ENCODE assay signal across 8 cellular contexts in the genomic region with DNA sequence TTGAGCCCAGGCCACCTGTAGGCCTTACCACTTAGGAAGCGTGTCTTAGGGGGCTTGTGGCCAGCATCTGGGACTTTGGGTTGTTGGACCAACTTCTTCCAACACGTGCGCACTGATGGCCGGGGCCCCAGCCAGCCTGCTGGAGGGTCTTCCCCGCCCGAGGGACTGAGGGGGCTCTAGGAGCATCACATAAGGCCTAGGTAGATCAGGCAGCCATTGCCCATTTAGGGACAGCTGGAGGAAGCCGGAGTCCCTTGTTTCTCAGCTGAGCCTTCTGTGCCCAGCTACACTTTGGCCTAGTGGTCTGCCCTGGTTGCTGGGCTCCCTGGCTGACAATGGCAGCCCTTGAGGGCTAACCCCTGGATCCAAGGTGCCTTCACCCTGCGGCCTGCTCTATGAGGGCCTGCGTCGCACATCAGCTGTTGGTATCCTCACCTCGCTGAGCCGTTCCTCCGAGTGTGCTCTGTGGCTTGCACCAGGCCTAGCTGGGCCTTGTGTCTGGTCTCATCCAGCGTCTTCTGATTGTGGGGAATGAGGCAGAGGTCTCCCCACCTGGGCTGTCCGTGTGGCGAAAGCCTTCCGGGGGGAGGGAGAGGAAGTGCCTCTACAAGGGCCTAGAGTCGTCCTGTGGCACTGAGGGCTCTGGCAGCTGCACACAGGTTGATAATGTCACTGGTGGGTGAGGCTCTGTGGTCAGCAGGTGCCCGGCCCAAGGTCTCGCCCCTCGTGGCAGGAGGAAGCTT. TPM values are rescaled to one million over a fixed set of nuclear protein-coding genes. Genes with fewer than 3 reads are reported as not detected.
DNase-seq lines count a peak whose midpoint lies in the region; ATAC-seq and TF ChIP-seq lines count a peak whose summit lies in the region.

No MANE protein-coding gene starts in this region.

- H3K9me3 ChIP-seq in HEK293 (ENCODE audit: control insufficient read depth, insufficient read depth, low read depth, low read length) (no peaks in the 10 kb centered on the region), iPS-15b (ENCODE audit: control insufficient read depth, insufficient read depth, low read length) (no peaks in the 10 kb centered on the region), smooth muscle cell (replicated peaks; ENCODE audit: low read depth) (no peaks in the 10 kb centered on the region)

- H3F3A ChIP-seq in smooth muscle cell (ENCODE audit: low read depth), result no peaks in the 10 kb centered on the region

- POLR2A ChIA-PET in HEK293 (lab: Yijun Ruan, JAX), result interaction anchor here (0.6 to 1.9 kb wide), 3 partner anchors 25 to 1313 kb away, joined by 3 to 24 read pairs (median 3); no protein-coding TSS in a partner anchor
- POLR2A ChIA-PET in activated CD4-positive, alpha-beta memory T cell treated with anti-CD3 and anti-CD28 coated beads, Interleukin-2, amount 10 ng/mL, durations not matched to agents 7 days and 5 days (lab: Charles Lee), result interaction anchor here (1.3 to 3.1 kb wide), 4 partner anchors 53 to 186 kb away, joined by 3 to 12 read pairs (median 7); a partner anchor contains a TSS

- CTCF ChIA-PET in HEK293 (lab: Yijun Ruan, JAX), result interaction anchor here (0.6 to 6.5 kb wide), 5 partner anchors 20 to 44 kb away, joined by 3 to 57 read pairs (median 4); a partner anchor contains a TSS
- CTCF ChIA-PET in activated CD4-positive, alpha-beta memory T cell treated with anti-CD3 and anti-CD28 coated beads, Interleukin-2, amount 10 ng/mL, durations not matched to agents 7 days and 5 days (lab: Charles Lee), result interaction anchor here (1.0 to 2.2 kb wide), 3 partner anchors 22 to 124 kb away, joined by 3 to 10 read pairs (median 6); a partner anchor contains a TSS

- H3K36me3 ChIP-seq in HEK293 (ENCODE audit: control insufficient read depth in 2 of 2, insufficient read depth in 1 of 2, low read length in 2 of 2), result peaks cover 0 to 3% of the 10 kb centered on the region in 2 experiments; a peak in 1 of 3 replicates
- H3K36me3 ChIP-seq in iPS-15b (ENCODE audit: control insufficient read depth, insufficient read depth, low read length), result no peaks in the 10 kb centered on the region
- H3K36me3 ChIP-seq in smooth muscle cell (ENCODE audit: low read depth), result no peaks in the 10 kb centered on the region
- H3K36me3 ChIP-seq in brain microvascular endothelial cell (replicated peaks), result no peaks in the 10 kb centered on the region

- H3K4me3 ChIP-seq in HEK293 (ENCODE audit: low read depth, low read length) (peak overlapping the region; percentile 23; the same call in 1 of the 2 replicates), iPS-15b (ENCODE audit: low read depth, low read length) (peak overlapping the region; percentile 33), smooth muscle cell (peak overlapping the region; percentile 99), brain microvascular endothelial cell (ENCODE audit: low read depth, low read length) (no peak overlapping the region)

- H3K9ac ChIP-seq in iPS-15b (ENCODE audit: low read depth, low read length), result peak overlapping the region; percentile 32
- H3K9ac ChIP-seq in smooth muscle cell (ENCODE audit: low read depth), result no peak overlapping the region

- peaks cover 2% of the 10 kb centered on the region for H3K9me3 Mint-ChIP-seq in activated CD4-positive, alpha-beta memory T cell treated with anti-CD3 and anti-CD28 coated beads, Interleukin-2, amount 10 ng/mL, durations not matched to agents 7 days and 5 days

- H3K4me1 ChIP-seq in HEK293 (ENCODE audit: control insufficient read depth, insufficient read depth, low read length) (peaks cover 3% of the 10 kb centered on the region; the same call in 1 of the 2 replicates), iPS-15b (ENCODE audit: control insufficient read depth, insufficient read depth, low read length) (no peaks in the 10 kb centered on the region), smooth muscle cell (ENCODE audit: low read depth) (peaks cover 4% of the 10 kb centered on the region)

- in situ Hi-C loops in brain microvascular endothelial cell (cut with HindIII; ENCODE audit: low pct_ligation_motif_present, low sequenced_read_pairs), result no loop called here

- H3K79me2 ChIP-seq in smooth muscle cell (ENCODE audit: low read depth), result peaks cover 56% of the 10 kb centered on the region

- H3K36me3 Mint-ChIP-seq in activated CD4-positive, alpha-beta memory T cell treated with anti-CD3 and anti-CD28 coated beads, Interleukin-2, amount 10 ng/mL, durations not matched to agents 7 days and 5 days (ENCODE audit: low read depth), result peaks cover 10% of the 10 kb centered on the region

- H4K20me1 ChIP-seq in smooth muscle cell (ENCODE audit: low read depth), result peaks cover 57% of the 10 kb centered on the region

- DNase-seq in activated CD4-positive, alpha-beta memory T cell treated with anti-CD3 and anti-CD28 coated beads, Interleukin-2, amount 10 ng/mL, durations not matched to agents 7 days and 5 days, result no peak
- DNase-seq in smooth muscle cell (lab: John Stamatoyannopoulos, UW; ENCODE audit: unreplicated experiment), result no peak
- no peak for DNase-seq in GM10266 (ENCODE audit: extremely low spot score)
- no peak for DNase-seq in brain microvascular endothelial cell
- no peak for DNase-seq in stimulated activated naive CD4-positive, alpha-beta T cell treated with Interleukin-2 at 50 U/mL for 16 hours (lab: John Stamatoyannopoulos, UW)

- no peak for ATAC-seq in HG03108 (IDR thresholded peaks at IDR 0.05; ENCODE audit: unreplicated experiment)

- H3K4me1 Mint-ChIP-seq in activated CD4-positive, alpha-beta memory T cell treated with anti-CD3 and anti-CD28 coated beads, Interleukin-2, amount 10 ng/mL, durations not matched to agents 7 days and 5 days, result peaks cover 39% of the 10 kb centered on the region

- H2AFZ ChIP-seq in smooth muscle cell (ENCODE audit: low read depth), result no peak overlapping the region

- H3K4me2 ChIP-seq in smooth muscle cell, result peak overlapping the region; percentile 83

- H3K27ac ChIP-seq in HEK293 (ENCODE audit: extremely low read depth, low read depth, low read length) (no peak overlapping the region), smooth muscle cell (ENCODE audit: low read depth) (no peak overlapping the region), brain microvascular endothelial cell (no peak overlapping the region)

- 93% methylated on average over 21 of the region's 21 CpGs for WGBS in smooth muscle cell (ENCODE audit: low lambda C conversion rate)

- H3K27me3 Mint-ChIP-seq in activated CD4-positive, alpha-beta memory T cell treated with anti-CD3 and anti-CD28 coated beads, Interleukin-2, amount 10 ng/mL, durations not matched to agents 7 days and 5 days, result no peaks in the 10 kb centered on the region

- H3K4me3 Mint-ChIP-seq in activated CD4-positive, alpha-beta memory T cell treated with anti-CD3 and anti-CD28 coated beads, Interleukin-2, amount 10 ng/mL, durations not matched to agents 7 days and 5 days, result peak overlapping the region; percentile 71

- H3K27me3 ChIP-seq in iPS-15b (ENCODE audit: control insufficient read depth, insufficient read depth, low read length), result no peaks in the 10 kb centered on the region
- H3K27me3 ChIP-seq in smooth muscle cell (ENCODE audit: low read depth), result no peaks in the 10 kb centered on the region
- no peaks in the 10 kb centered on the region for H3K27me3 ChIP-seq in brain microvascular endothelial cell (replicated peaks)

- peak overlapping the region; percentile 58 for H3K27ac Mint-ChIP-seq in activated CD4-positive, alpha-beta memory T cell treated with anti-CD3 and anti-CD28 coated beads, Interleukin-2, amount 10 ng/mL, durations not matched to agents 7 days and 5 days

- TF ChIP-seq CTCF in HEK293 (tag by site-specific recombination; IDR thresholded peaks at IDR 0.05) (no peak), smooth muscle cell (IDR thresholded peaks at IDR 0.05; ENCODE audit: borderline replicate concordance, insufficient read depth, poor library complexity, severe bottlenecking) (no peak), GM10266 (IDR thresholded peaks at IDR 0.05; ENCODE audit: control insufficient read depth, insufficient read depth, low read depth, missing control alignments) (no peak), brain microvascular endothelial cell (IDR thresholded peaks at IDR 0.05; ENCODE audit: low read depth, low read length, missing control alignments) (no peak)

TF ChIP-seq in HEK293, 187 proteins besides CTCF, POLR2A, EP300 and RAD21:
- TF ChIP-seq SCRT2 (tag by site-specific recombination; IDR thresholded peaks at IDR 0.05) (peak; percentile 42; the same call in 1 of the 2 replicates), SP2 (tag by site-specific recombination; IDR thresholded peaks at IDR 0.05) (no peak), MEIS1 (CRISPR knock-in tag; IDR thresholded peaks at IDR 0.05; ENCODE audit: borderline replicate concordance) (no peak)

RNA-seq across cellular contexts. Expression of a gene that starts 1.3 kb away (rescaled TPM):
- 10 to 100 TPM; 90.9 to 93.7 TPM for total RNA-seq in activated CD4-positive, alpha-beta memory T cell treated with anti-CD3 and anti-CD28 coated beads, Interleukin-2, amount 10 ng/mL, durations not matched to agents 7 days and 5 days
- total RNA-seq in smooth muscle cell, result 12.9 and 28.9 TPM in 2 replicates
- 137 and 148 TPM in 2 replicates for polyA plus RNA-seq in smooth muscle cell

RNA-seq across cellular contexts. Expression of a gene that starts 21.7 kb away (rescaled TPM):
- 10 to 100 TPM; 20.6 to 20.8 TPM for total RNA-seq in activated CD4-positive, alpha-beta memory T cell treated with anti-CD3 and anti-CD28 coated beads, Interleukin-2, amount 10 ng/mL, durations not matched to agents 7 days and 5 days
- 22.2 and 22.5 TPM in 2 replicates for total RNA-seq in smooth muscle cell
- 24.4 and 32.5 TPM in 2 replicates for polyA plus RNA-seq in smooth muscle cell

RNA-seq across cellular contexts. Expression of a gene that starts 27.5 kb away (rescaled TPM):
- 1 to 10 TPM; 1.2 to 1.4 TPM for total RNA-seq in activated CD4-positive, alpha-beta memory T cell treated with anti-CD3 and anti-CD28 coated beads, Interleukin-2, amount 10 ng/mL, durations not matched to agents 7 days and 5 days
- total RNA-seq in smooth muscle cell, result 9.4 and 10.2 TPM in 2 replicates
- polyA plus RNA-seq in smooth muscle cell, result 18.7 and 23.9 TPM in 2 replicates

RNA-seq across cellular contexts. Expression of a gene that starts 48.4 kb away (rescaled TPM):
- total RNA-seq in activated CD4-positive, alpha-beta memory T cell treated with anti-CD3 and anti-CD28 coated beads, Interleukin-2, amount 10 ng/mL, durations not matched to agents 7 days and 5 days, result 1 to 10 TPM; 7.4 to 8.7 TPM
- 0.40 and 1.2 TPM in 2 replicates for total RNA-seq in smooth muscle cell
- polyA plus RNA-seq in smooth muscle cell, result 1.3 and 2.4 TPM in 2 replicates

RNA-seq across cellular contexts. Expression of a gene that starts 53.3 kb away (rescaled TPM):
- 100 to 1,000 TPM; 205 to 211 TPM for total RNA-seq in activated CD4-positive, alpha-beta memory T cell treated with anti-CD3 and anti-CD28 coated beads, Interleukin-2, amount 10 ng/mL, durations not matched to agents 7 days and 5 days
- 44.3 and 54.9 TPM in 2 replicates for total RNA-seq in smooth muscle cell
- 143 and 156 TPM in 2 replicates for polyA plus RNA-seq in smooth muscle cell
